14 cellular contexts compared by ENCODE assay signal in the genomic region with DNA sequence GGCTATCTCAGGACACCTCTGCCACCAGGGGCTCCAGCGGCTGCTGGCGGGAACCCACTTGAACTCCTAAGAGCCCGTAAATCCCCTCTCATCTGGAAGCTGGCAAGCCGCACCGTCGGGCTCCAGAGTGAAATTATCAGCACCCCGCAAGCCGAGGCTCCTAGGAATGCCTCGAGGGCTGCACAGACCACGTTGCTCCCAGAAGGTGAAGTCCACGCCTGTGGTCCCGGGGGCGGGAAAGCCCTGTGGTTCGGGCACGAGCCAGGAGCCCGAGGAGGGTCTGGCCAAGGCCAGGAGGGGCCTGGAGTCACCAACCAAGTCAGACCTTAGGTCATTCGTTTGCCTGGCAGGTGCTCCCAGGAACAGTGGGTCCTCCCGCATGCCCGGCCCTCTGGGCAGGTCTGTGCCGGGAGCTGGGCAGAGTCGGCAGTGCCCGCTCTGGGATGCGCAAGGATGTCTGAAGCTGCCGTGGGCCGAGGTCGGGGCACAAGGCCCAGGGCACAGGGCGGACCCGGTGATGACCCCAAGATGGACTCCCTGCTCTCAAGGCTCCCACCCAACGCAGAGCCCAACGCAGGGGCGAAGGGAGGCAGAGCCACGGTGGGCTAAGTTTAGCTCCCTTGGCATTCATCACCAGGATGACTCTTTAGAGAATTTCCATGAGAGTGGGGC. TPM values are rescaled to one million over a fixed set of nuclear protein-coding genes. Genes with fewer than 3 reads are reported as not detected.
"Had no signal": no experiment of that assay in that cellular context is flagged by ENCODE, and none has a peak within 500 bp of the region (broad histone marks: within the 10 kb centered on the region; RNA-seq: fewer than 3 reads in every experiment).

No MANE protein-coding gene starts in this region.

- ATAC-seq: heart left ventricle; stimulated activated memory B cell treated with anti-CD40 and anti-IgM and Interleukin-4, amounts not matched to agents 10 μg/mL and 1 μg/mL and 100 μg/mL, for 72 hours had no signal

- H3K36me3 Mint-ChIP-seq: activated naive CD8-positive, alpha-beta T cell treated with anti-CD3 and anti-CD28 coated beads, Interleukin-2, amount 10 ng/mL, durations not matched to agents 7 days and 5 days; stimulated activated memory B cell treated with anti-CD40 and anti-IgM and Interleukin-4, amounts not matched to agents 10 μg/mL and 1 μg/mL and 100 μg/mL, for 72 hours had no signal

- H3K4me3 Mint-ChIP-seq: activated naive CD8-positive, alpha-beta T cell treated with anti-CD3 and anti-CD28 coated beads, Interleukin-2, amount 10 ng/mL, durations not matched to agents 7 days and 5 days; stimulated activated memory B cell treated with anti-CD40 and anti-IgM and Interleukin-4, amounts not matched to agents 10 μg/mL and 1 μg/mL and 100 μg/mL, for 72 hours had no signal

- H3K4me3 ChIP-seq: heart left ventricle, left ventricle myocardium inferior, right atrium auricular region had no signal

- H3K27ac ChIP-seq: heart left ventricle, left ventricle myocardium inferior, right atrium auricular region had no signal

- H3K27ac Mint-ChIP-seq: activated naive CD8-positive, alpha-beta T cell treated with anti-CD3 and anti-CD28 coated beads, Interleukin-2, amount 10 ng/mL, durations not matched to agents 7 days and 5 days; stimulated activated memory B cell treated with anti-CD40 and anti-IgM and Interleukin-4, amounts not matched to agents 10 μg/mL and 1 μg/mL and 100 μg/mL, for 72 hours had no signal

- H3K4me1 ChIP-seq: heart left ventricle, left ventricle myocardium inferior, right atrium auricular region had no signal

- H3K36me3 ChIP-seq: heart left ventricle, left ventricle myocardium inferior, right atrium auricular region had no signal

- H3K9me3 Mint-ChIP-seq: activated naive CD8-positive, alpha-beta T cell treated with anti-CD3 and anti-CD28 coated beads, Interleukin-2, amount 10 ng/mL, durations not matched to agents 7 days and 5 days; stimulated activated memory B cell treated with anti-CD40 and anti-IgM and Interleukin-4, amounts not matched to agents 10 μg/mL and 1 μg/mL and 100 μg/mL, for 72 hours had no signal

- H3K27me3 Mint-ChIP-seq: activated naive CD8-positive, alpha-beta T cell treated with anti-CD3 and anti-CD28 coated beads, Interleukin-2, amount 10 ng/mL, durations not matched to agents 7 days and 5 days had no signal

- H3K4me1 Mint-ChIP-seq: stimulated activated memory B cell treated with anti-CD40 and anti-IgM and Interleukin-4, amounts not matched to agents 10 μg/mL and 1 μg/mL and 100 μg/mL, for 72 hours had no signal

- DNase-seq: activated CD4-positive, alpha-beta T cell treated with anti-CD3 and anti-CD28 coated beads for 48 hours; activated gamma-delta T cell; activated naive CD8-positive, alpha-beta T cell treated with anti-CD3 and anti-CD28 coated beads, Interleukin-2, amount 10 ng/mL, durations not matched to agents 7 days and 5 days; foreskin melanocyte; left ventricle myocardium inferior; SK-N-SH; stimulated activated CD4-positive, alpha-beta T cell treated with anti-CD3 and anti-CD28 coated beads, Interleukin-1b, Interleukin-23, amount 100 ng/mL, for 48 hours; T-helper 1 cell had no signal

- H3K9me3 ChIP-seq: heart left ventricle, left ventricle myocardium inferior, right atrium auricular region, SK-N-SH had no signal

- H3K27me3 ChIP-seq: right atrium auricular region had no signal

RNA-seq across cellular contexts. Expression of gene ACTRT2, which starts 8.9 kb away (rescaled TPM):
- total RNA-seq: activated naive CD8-positive, alpha-beta T cell treated with anti-CD3 and anti-CD28 coated beads, Interleukin-2, amount 10 ng/mL, durations not matched to agents 7 days and 5 days; endothelial cell of umbilical vein; heart left ventricle; left ventricle myocardium inferior; myocyte; right atrium auricular region; ureter had no signal
- polyA plus RNA-seq: endothelial cell of umbilical vein, heart left ventricle, SK-N-SH had no signal

RNA-seq across cellular contexts. Expression of gene PRDM16, which starts 38.9 kb away (rescaled TPM):
- total RNA-seq: activated naive CD8-positive, alpha-beta T cell treated with anti-CD3 and anti-CD28 coated beads, Interleukin-2, amount 10 ng/mL, durations not matched to agents 7 days and 5 days; endothelial cell of umbilical vein; myocyte had no signal
- polyA plus RNA-seq: endothelial cell of umbilical vein, SK-N-SH had no signal
